ENCODE assay signal across 23 cellular contexts in genomic region chr1:71944006-71944405, GRCh38.
"Had no signal": no experiment of that assay in that cellular context is flagged by ENCODE, and none has a peak within 500 bp of the region (broad histone marks: within the 10 kb centered on the region; RNA-seq: fewer than 3 reads in every experiment).

No MANE protein-coding gene starts in this region.

- H3K9me3 ChIP-seq: adrenal gland, esophagus muscularis mucosa, gastroesophageal sphincter, heart left ventricle had no signal

- H3K27ac Mint-ChIP-seq: activated naive CD4-positive, alpha-beta T cell treated with anti-CD3 and anti-CD28 coated beads, Interleukin-2, amount 50 U/mL, for 72 hours; dendritic cell treated with granulocyte-macrophage colony-stimulating factor and Interleukin-4, amounts not matched to agents 40 ng/mL and 50 ng/mL, for 4 days; immature natural killer cell; natural killer cell had no signal

- H3K36me3 ChIP-seq: adrenal gland, esophagus muscularis mucosa, gastroesophageal sphincter, heart left ventricle, WERI-Rb-1 had no signal

- H3K4me1 ChIP-seq: adrenal gland, esophagus muscularis mucosa, gastroesophageal sphincter, heart left ventricle had no signal

- H3K4me1 Mint-ChIP-seq: immature natural killer cell, natural killer cell had no signal

- H3K4me3 ChIP-seq: adrenal gland, esophagus muscularis mucosa, gastroesophageal sphincter, heart left ventricle had no signal

- H3K27me3 Mint-ChIP-seq: dendritic cell treated with granulocyte-macrophage colony-stimulating factor and Interleukin-4, amounts not matched to agents 40 ng/mL and 50 ng/mL, for 4 days had no signal

- H3K4me3 Mint-ChIP-seq: dendritic cell treated with granulocyte-macrophage colony-stimulating factor and Interleukin-4, amounts not matched to agents 40 ng/mL and 50 ng/mL, for 4 days; immature natural killer cell; natural killer cell had no signal

- H3K27ac ChIP-seq: adrenal gland, esophagus muscularis mucosa, gastroesophageal sphincter, heart left ventricle, WERI-Rb-1 had no signal

- DNase-seq: activated CD4-positive, alpha-beta T cell treated with anti-CD3 and anti-CD28 coated beads for 1 hour; activated CD8-positive, alpha-beta memory T cell treated with anti-CD3 and anti-CD28 coated beads for 24 hours; activated CD8-positive, alpha-beta memory T cell treated with anti-CD3 and anti-CD28 coated beads, Interleukin-2, amount 50 U/mL, for 48 hours; activated gamma-delta T cell; adrenal gland; effector CD8-positive, alpha-beta T cell; heart left ventricle; immature natural killer cell; kidney glomerular epithelial cell; mesenchymal stem cell; natural killer cell; stimulated activated CD4-positive, alpha-beta T cell treated with anti-CD3 and anti-CD28 coated beads, Interleukin-12 subunit alpha, Interleukin-12 subunit beta, amount 100 ng/mL, for 4 hours; stimulated activated CD4-positive, alpha-beta T cell treated with anti-CD3 and anti-CD28 coated beads, Interleukin-1b, Interleukin-23, amount 100 ng/mL, for 48 hours; stimulated activated CD8-positive, alpha-beta memory T cell treated with anti-CD3 and anti-CD28 coated beads, Interleukin-4, amount 100 ng/mL, for 48 hours; stimulated activated naive CD4-positive, alpha-beta T cell; T-helper 2 cell; WERI-Rb-1 had no signal

- H3K9me3 Mint-ChIP-seq: activated naive CD4-positive, alpha-beta T cell treated with anti-CD3 and anti-CD28 coated beads, Interleukin-2, amount 50 U/mL, for 72 hours; dendritic cell treated with granulocyte-macrophage colony-stimulating factor and Interleukin-4, amounts not matched to agents 40 ng/mL and 50 ng/mL, for 4 days; natural killer cell had no signal

- ATAC-seq: activated naive CD4-positive, alpha-beta T cell treated with anti-CD3 and anti-CD28 coated beads, Interleukin-2, amount 50 U/mL, for 72 hours; gastroesophageal sphincter; heart left ventricle; natural killer cell had no signal

- H3K36me3 Mint-ChIP-seq: activated naive CD4-positive, alpha-beta T cell treated with anti-CD3 and anti-CD28 coated beads, Interleukin-2, amount 50 U/mL, for 72 hours; immature natural killer cell; natural killer cell had no signal

- H3K27me3 ChIP-seq: adrenal gland, esophagus muscularis mucosa, gastroesophageal sphincter, heart left ventricle had no signal

- FAIRE-seq: astrocyte, bronchial epithelial cell had no signal
